ENCODE assay signal across 28 cellular contexts in the genomic region with DNA sequence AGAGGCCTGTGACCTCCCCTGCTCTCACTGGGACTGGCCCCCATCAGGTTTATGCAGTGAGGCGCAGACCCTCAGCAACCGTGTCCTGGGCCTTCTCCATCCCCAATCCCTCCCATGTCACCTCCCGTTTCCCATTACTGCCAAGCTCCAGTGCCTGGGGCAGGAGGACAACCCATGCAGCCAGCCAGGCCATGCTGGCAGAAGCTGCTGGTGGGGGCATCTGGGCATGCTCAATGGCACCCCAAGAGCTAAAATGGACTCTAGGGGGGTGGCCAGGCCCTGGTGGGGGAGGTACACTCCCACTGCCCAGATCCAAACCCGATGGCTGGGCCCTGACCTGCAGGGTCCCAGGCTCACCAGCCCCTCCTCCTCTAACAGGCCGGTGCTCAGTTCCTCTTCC. TPM values are rescaled to one million over a fixed set of nuclear protein-coding genes. Genes with fewer than 3 reads are reported as not detected.
A peak's percentile ranks its signal among the peaks of the same experiment; 100 is the strongest.
DNase-seq lines count a peak whose midpoint lies in the region; ATAC-seq and TF ChIP-seq lines count a peak whose summit lies in the region.
"Had no signal": no experiment of that assay in that cellular context is flagged by ENCODE, and none has a peak within 500 bp of the region (broad histone marks: within the 10 kb centered on the region; RNA-seq: fewer than 3 reads in every experiment).

No MANE protein-coding gene starts in this region.

- TF ChIP-seq EP300 in sigmoid colon (IDR thresholded peaks at IDR 0.05), result no peak

- no peaks in the 10 kb centered on the region for H3K27me3 Mint-ChIP-seq in chondrocyte (ENCODE audit: low read depth)
- peaks cover 13% of the 10 kb centered on the region for H3K27me3 Mint-ChIP-seq in activated T-cell treated with anti-CD3 and anti-CD28 coated beads, Interleukin-2, amount 50 U/mL, for 72 hours (ENCODE audit: low read depth)
- H3K27me3 Mint-ChIP-seq: activated naive CD8-positive, alpha-beta T cell; effector memory CD8-positive, alpha-beta T cell; naive thymus-derived CD8-positive, alpha-beta T cell had no signal

- intact Hi-C loops in sigmoid colon (cut with DNase I), result no loop called here

- WGBS in sigmoid colon, 2 donors, result 34 to 74% methylated on average over 5 of the region's 5 CpGs

- H3K4me3 Mint-ChIP-seq in chondrocyte (ENCODE audit: unreplicated experiment), result no peak overlapping the region
- no peak overlapping the region for H3K4me3 Mint-ChIP-seq in activated T-cell treated with anti-CD3 and anti-CD28 coated beads, Interleukin-2, amount 50 U/mL, for 72 hours
- H3K4me3 Mint-ChIP-seq: activated naive CD8-positive, alpha-beta T cell had no signal

- TF ChIP-seq POLR2A in sigmoid colon (IDR thresholded peaks at IDR 0.05), result no peak

- no peak for TF ChIP-seq CTCF in GM20000 (IDR thresholded peaks at IDR 0.05; ENCODE audit: extremely low read depth, missing control alignments)
- TF ChIP-seq CTCF in chondrocyte (IDR thresholded peaks at IDR 0.05), result no peak
- no peak for TF ChIP-seq CTCF in sigmoid colon (IDR thresholded peaks at IDR 0.05)

- H3K36me3 Mint-ChIP-seq in chondrocyte (ENCODE audit: low read depth), result no peaks in the 10 kb centered on the region
- no peaks in the 10 kb centered on the region for H3K36me3 Mint-ChIP-seq in activated T-cell treated with anti-CD3 and anti-CD28 coated beads, Interleukin-2, amount 50 U/mL, for 72 hours (ENCODE audit: insufficient read depth in 2 of 2)
- H3K36me3 Mint-ChIP-seq: activated naive CD8-positive, alpha-beta T cell; naive thymus-derived CD8-positive, alpha-beta T cell; T-cell had no signal

- H3K27me3 ChIP-seq in BLaER1 (peaks cover 21% of the 10 kb centered on the region), sigmoid colon (no peaks in the 10 kb centered on the region)
- H3K27me3 ChIP-seq: SJCRH30, tibial nerve had no signal

- H3K27ac Mint-ChIP-seq in chondrocyte (ENCODE audit: unreplicated experiment), result no peak overlapping the region
- no peak overlapping the region for H3K27ac Mint-ChIP-seq in activated T-cell treated with anti-CD3 and anti-CD28 coated beads, Interleukin-2, amount 50 U/mL, for 72 hours
- H3K27ac Mint-ChIP-seq: activated naive CD8-positive, alpha-beta T cell; T-cell had no signal

- DNase-seq in GM20000 (ENCODE audit: low spot score) (peak; percentile 18), chondrocyte (ENCODE audit: low spot score) (peak; percentile 69), sigmoid colon (peak; percentile 60), LoVo (ENCODE audit: low spot score) (no peak)
- no peak for DNase-seq in activated T-cell treated with anti-CD3 and anti-CD28 coated beads, Interleukin-2, amount 50 U/mL, for 72 hours
- DNase-seq: activated CD4-positive, alpha-beta T cell treated with anti-CD3 and anti-CD28 coated beads, Interleukin-2, amount 50 U/mL, for 4 hours; activated CD8-positive, alpha-beta memory T cell treated with anti-CD3 and anti-CD28 coated beads, Interleukin-2, amount 50 U/mL, for 4 hours; anterior cingulate cortex; effector memory CD8-positive, alpha-beta T cell; foreskin keratinocyte; GM23248; hippocampal formation; naive thymus-derived CD8-positive, alpha-beta T cell; NCI-H1105 treated with DMSO at 0.1 percent for 48 hours; NCI-H2029; NCI-H524 treated with DMSO at 0.1 percent for 48 hours; occipital lobe; SJCRH30; stimulated activated CD4-positive, alpha-beta T cell treated with anti-CD3 and anti-CD28 coated beads, Interleukin-2, amount 100 ng/mL, for 24 hours; T-cell had no signal

- H3K9me3 ChIP-seq in BLaER1 (no peaks in the 10 kb centered on the region), sigmoid colon (no peaks in the 10 kb centered on the region)
- H3K9me3 ChIP-seq: SJCRH30, tibial nerve had no signal

- peaks cover 72% of the 10 kb centered on the region for H3K4me1 ChIP-seq in BLaER1
- H3K4me1 ChIP-seq in sigmoid colon, result peaks cover 0 to 40% (median 28%) of the 10 kb centered on the region in 4 donors
- H3K4me1 ChIP-seq: foreskin keratinocyte had no signal

- H3K27ac ChIP-seq in BLaER1 (no peak overlapping the region), sigmoid colon (no peak overlapping the region)
- H3K27ac ChIP-seq: coronary artery, foreskin keratinocyte, GM23248, SJCRH30 had no signal

- H4K20me1 ChIP-seq in BLaER1, result peaks cover 65% of the 10 kb centered on the region

- peak overlapping the region; percentile 97 for H3K4me2 ChIP-seq in BLaER1

- peaks cover 27% of the 10 kb centered on the region for H3K4me1 Mint-ChIP-seq in chondrocyte (ENCODE audit: low read depth)
- peaks cover 14% of the 10 kb centered on the region for H3K4me1 Mint-ChIP-seq in activated T-cell treated with anti-CD3 and anti-CD28 coated beads, Interleukin-2, amount 50 U/mL, for 72 hours (ENCODE audit: low read depth)

- H3K4me3 ChIP-seq in BLaER1 (no peak overlapping the region), sigmoid colon (no peak overlapping the region)
- H3K4me3 ChIP-seq: SJCRH30 had no signal

- H3K9ac ChIP-seq in BLaER1, result 0 out of 2 replicates have a peak overlapping the region, but pooled peaks have one; percentile 10

- ATAC-seq in esophagus mucosa, result no peak
- ATAC-seq in activated T-cell treated with anti-CD3 and anti-CD28 coated beads, Interleukin-2, amount 50 U/mL, for 72 hours (replicated peaks in 1 of 2), result no peak
- ATAC-seq: foreskin keratinocyte, Panc1 had no signal

- H3K9me3 Mint-ChIP-seq in chondrocyte (ENCODE audit: low read depth), result no peaks in the 10 kb centered on the region
- H3K9me3 Mint-ChIP-seq in activated T-cell treated with anti-CD3 and anti-CD28 coated beads, Interleukin-2, amount 50 U/mL, for 72 hours, result no peaks in the 10 kb centered on the region
- H3K9me3 Mint-ChIP-seq: effector memory CD8-positive, alpha-beta T cell; naive thymus-derived CD8-positive, alpha-beta T cell; T-cell had no signal

- no peaks in the 10 kb centered on the region for H3K36me3 ChIP-seq in BLaER1
- no peaks in the 10 kb centered on the region for H3K36me3 ChIP-seq in sigmoid colon
- H3K36me3 ChIP-seq: SJCRH30, tibial nerve had no signal

RNA-seq across cellular contexts. Expression of a gene that starts 20.5 kb away (rescaled TPM):
- total RNA-seq in chondrocyte, result 0.23 to 0.48 TPM (median 0.30 TPM) in 3 replicates
- 1 to 10 TPM; 1.8 to 2.3 (median 2.0) TPM for total RNA-seq in sigmoid colon
- 1 to 10 TPM in 2 of 3 donors, under 1 TPM in 1; 0.60 to 8.4 (median 1.4) TPM for polyA plus RNA-seq in sigmoid colon
- 0.36 TPM for total RNA-seq in esophagus mucosa
- total RNA-seq in activated T-cell treated with anti-CD3 and anti-CD28 coated beads, Interleukin-2, amount 50 U/mL, for 72 hours, result 10 to 100 TPM; 38.2 to 49.6 TPM
- total RNA-seq: bronchial epithelial cell, foreskin keratinocyte, GM23248, M059J had no signal
- polyA plus RNA-seq: foreskin keratinocyte, GM23248 had no signal

Comparison
In these comparisons a context has a peak if more than half of its experiments do, and no peak if none do; other contexts are left out.
1. DNase-seq: peak in GM20000 (single experiment), chondrocyte (single experiment) and sigmoid colon (single experiment); none in activated T-cell treated with anti-CD3 and anti-CD28 coated beads, Interleukin-2, amount 50 U/mL, for 72 hours (0 of 2) and LoVo (single experiment).
2. RNA of a gene that starts 20.5 kb away (total RNA-seq): 38.2 to 49.6 TPM in activated T-cell treated with anti-CD3 and anti-CD28 coated beads, Interleukin-2, amount 50 U/mL, for 72 hours; 1.8 to 2.3 TPM in sigmoid colon, 0.36 TPM in esophagus mucosa (single experiment) and 0.23 to 0.48 TPM in chondrocyte; every median in the first group is over 10 times any median in the second.